14 cellular contexts compared by ENCODE assay signal in the genomic region with DNA sequence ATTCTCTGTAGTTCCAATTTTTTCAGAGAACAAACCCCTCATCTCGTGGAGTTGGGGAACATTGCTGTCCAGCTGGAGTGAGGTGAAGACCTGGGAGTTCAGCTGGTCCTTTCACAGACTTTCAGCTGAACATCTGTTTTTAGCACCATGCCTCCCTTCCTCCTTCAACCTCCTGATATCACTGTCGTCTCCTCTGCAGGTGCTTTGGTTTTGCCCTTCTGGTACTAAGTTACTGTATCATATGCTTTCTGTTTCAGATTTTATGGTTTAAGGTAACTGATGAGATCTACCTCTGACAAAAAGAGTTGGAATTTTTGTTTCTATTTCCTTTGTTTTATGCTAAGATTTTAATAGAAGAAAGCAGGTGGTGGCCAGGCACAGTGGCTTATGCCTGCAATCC.
DNase-seq lines count a peak whose midpoint lies in the region; ATAC-seq, FAIRE-seq and TF ChIP-seq lines count a peak whose summit lies in the region.
"Had no signal": no experiment of that assay in that cellular context is flagged by ENCODE, and none has a peak within 500 bp of the region (broad histone marks: within the 10 kb centered on the region; RNA-seq: fewer than 3 reads in every experiment).

No MANE protein-coding gene starts in this region.

- peak; percentile 57 for ATAC-seq in GM19397 (IDR thresholded peaks at IDR 0.05; ENCODE audit: unreplicated experiment)
- peak; percentile 67 for ATAC-seq in HG03045 (IDR thresholded peaks at IDR 0.05; ENCODE audit: unreplicated experiment)

- intact Hi-C loops in tibial artery (cut with DNase I; ENCODE audit: low total_unique reads), result no loop called here

- peak; percentile 8 for DNase-seq in GM12891 (ENCODE audit: insufficient read length, low spot score)
- no peak for DNase-seq in activated naive CD8-positive, alpha-beta T cell treated with anti-CD3 and anti-CD28 coated beads for 36 hours
- no peak for DNase-seq in retina
- no peak for DNase-seq in NCI-H748 treated with DMSO at 0.1 percent for 48 hours (lab: John Stamatoyannopoulos, UW)
- DNase-seq in tibial artery, result no peak
- DNase-seq in HUDEP-2 (lab: John Stamatoyannopoulos, UW; ENCODE audit: unreplicated experiment in 76 of 76), result no peak
- DNase-seq: GM23248, kidney glomerular epithelial cell, MG63, NCI-H446 treated with DMSO at 0.1 percent for 48 hours, Right ventricle myocardium superior had no signal

- peak overlapping the region; percentile 58 for H3K4me3 Mint-ChIP-seq in activated naive CD8-positive, alpha-beta T cell treated with anti-CD3 and anti-CD28 coated beads for 36 hours
- H3K4me3 Mint-ChIP-seq: neural crest cell had no signal

- H3K27ac Mint-ChIP-seq in activated naive CD8-positive, alpha-beta T cell treated with anti-CD3 and anti-CD28 coated beads for 36 hours, result peak overlapping the region; percentile 49

- FAIRE-seq in GM12891 (lab: Jason Lieb, UNC), result peak; percentile 51

- no peak for TF ChIP-seq POLR2A in GM12891 (IDR thresholded peaks at IDR 0.05; ENCODE audit: low read depth, low read length)

- H3K4me1 ChIP-seq in tibial artery, result no peaks in the 10 kb centered on the region

- no peak overlapping the region for H3K27ac ChIP-seq in tibial artery
- H3K27ac ChIP-seq: GM23248 had no signal

- H3K36me3 Mint-ChIP-seq in activated naive CD8-positive, alpha-beta T cell treated with anti-CD3 and anti-CD28 coated beads for 36 hours, result peaks cover 22% of the 10 kb centered on the region

- H3K4me1 Mint-ChIP-seq in activated naive CD8-positive, alpha-beta T cell treated with anti-CD3 and anti-CD28 coated beads for 36 hours, result peaks cover 13% of the 10 kb centered on the region
- H3K4me1 Mint-ChIP-seq: neural crest cell had no signal

- peaks cover 15 to 29% (median 16%) of the 10 kb centered on the region in 3 donors for H3K36me3 ChIP-seq in tibial artery

- no peak overlapping the region for H3K4me3 ChIP-seq in tibial artery
- H3K4me3 ChIP-seq: GM23248, MG63 had no signal

- H3K27me3 Mint-ChIP-seq in activated naive CD8-positive, alpha-beta T cell treated with anti-CD3 and anti-CD28 coated beads for 36 hours, result no peaks in the 10 kb centered on the region

- peaks cover 0 to 4% (median 0%) of the 10 kb centered on the region in 3 donors for H3K9me3 ChIP-seq in tibial artery

- no peak for TF ChIP-seq CTCF in tibial artery (IDR thresholded peaks at IDR 0.05)

- H3K27me3 ChIP-seq in tibial artery, result no peaks in the 10 kb centered on the region

- H3K9me3 Mint-ChIP-seq in activated naive CD8-positive, alpha-beta T cell treated with anti-CD3 and anti-CD28 coated beads for 36 hours, result peaks cover 11% of the 10 kb centered on the region

TF ChIP-seq in GM12891, 5 proteins besides CTCF, POLR2A, EP300 and RAD21:
- no peak for TF ChIP-seq SPI1 (IDR thresholded peaks at IDR 0.05; ENCODE audit: low read depth, low read length)
- no peak for TF ChIP-seq TAF1 (IDR thresholded peaks at IDR 0.05; ENCODE audit: low read depth, low read length)
- TF ChIP-seq POU2F2 (IDR thresholded peaks at IDR 0.05; ENCODE audit: low read depth, low read length), result no peak
- no peak for TF ChIP-seq POLR2AphosphoS5 (IDR thresholded peaks at IDR 0.05; ENCODE audit: low read depth, low read length)
- no peak for TF ChIP-seq PAX5 (IDR thresholded peaks at IDR 0.05; ENCODE audit: insufficient read depth, low read length, severe bottlenecking)
TF ChIP-seq in GM12891: peak in this region for 0.
